Comparison of ENCODE assay signal across 29 cellular contexts in genomic region chr12:104756901-104757300, GRCh38.
"Had no signal": no experiment of that assay in that cellular context is flagged by ENCODE, and none has a peak within 500 bp of the region (broad histone marks: within the 10 kb centered on the region; RNA-seq: fewer than 3 reads in every experiment).

No MANE protein-coding gene starts in this region.

- H3K9me3 Mint-ChIP-seq: natural killer cell; nephron progenitor cell; neural progenitor cell; stimulated activated naive B cell treated with anti-CD40 and anti-IgM and Interleukin-4, amounts not matched to agents 10 μg/mL and 1 μg/mL and 100 μg/mL, for 72 hours had no signal

- H3K4me1 ChIP-seq: lower lobe of right lung, neural progenitor cell, right atrium auricular region, right lobe of liver, stomach, suprapubic skin, tibial artery, upper lobe of right lung had no signal

- H2AFZ ChIP-seq: neural progenitor cell had no signal

- H3K27me3 ChIP-seq: neural progenitor cell, ovary, right atrium auricular region, right lobe of liver, stomach, suprapubic skin, tibial artery, upper lobe of right lung had no signal

- H3K4me3 Mint-ChIP-seq: mesothelial cell of epicardium; naive B cell; natural killer cell; nephron progenitor cell; neural progenitor cell; stimulated activated naive B cell treated with anti-CD40 and anti-IgM and Interleukin-4, amounts not matched to agents 10 μg/mL and 1 μg/mL and 100 μg/mL, for 72 hours had no signal

- H3K36me3 ChIP-seq: neural progenitor cell, ovary, right lobe of liver, thoracic aorta had no signal

- H3K9ac ChIP-seq: neural progenitor cell had no signal

- DNase-seq: hippocampal formation; kidney glomerular epithelial cell; left cardiac atrium; lower lobe of right lung; mammary epithelial cell; mesenchymal stem cell; naive B cell; natural killer cell; nephron progenitor cell; ovary; right lobe of liver; stimulated activated CD4-positive, alpha-beta T cell treated with anti-CD3 and anti-CD28 coated beads, Interleukin-12 subunit alpha, Interleukin-12 subunit beta, amount 100 ng/mL, for 4 hours; stimulated activated CD4-positive, alpha-beta T cell treated with anti-CD3 and anti-CD28 coated beads, Interleukin-15, amount 100 ng/mL, for 24 hours; stimulated activated CD4-positive, alpha-beta T cell treated with anti-CD3 and anti-CD28 coated beads, Interleukin-2, amount 100 ng/mL, for 24 hours; stimulated activated CD4-positive, alpha-beta T cell treated with anti-CD3 and anti-CD28 coated beads, Interleukin-4, amount 100 ng/mL, for 1 hour; stimulated activated naive B cell treated with anti-CD40 and anti-IgM and Interleukin-4, amounts not matched to agents 10 μg/mL and 1 μg/mL and 100 μg/mL, for 72 hours; stimulated activated naive CD8-positive, alpha-beta T cell treated with anti-CD3 and anti-CD28 coated beads, Interleukin-15, Interleukin-2, amounts not matched to agents 100 U/mL and 50 U/mL, for 24 hours; stomach; tibial artery; trophoblast cell; upper lobe of right lung had no signal

- H3K4me1 Mint-ChIP-seq: mesothelial cell of epicardium had no signal

- H3K27ac Mint-ChIP-seq: mesothelial cell of epicardium; nephron progenitor cell; neural progenitor cell; progenitor cell of endocrine pancreas; stimulated activated naive B cell treated with anti-CD40 and anti-IgM and Interleukin-4, amounts not matched to agents 10 μg/mL and 1 μg/mL and 100 μg/mL, for 72 hours had no signal

- H3K4me2 ChIP-seq: neural progenitor cell, smooth muscle cell had no signal

- H3K36me3 Mint-ChIP-seq: mesothelial cell of epicardium, natural killer cell had no signal

- ATAC-seq: left cardiac atrium; left lobe of liver; lower lobe of right lung; natural killer cell; right lobe of liver; stimulated activated naive B cell treated with anti-CD40 and anti-IgM and Interleukin-4, amounts not matched to agents 10 μg/mL and 1 μg/mL and 100 μg/mL, for 72 hours; stimulated activated naive CD8-positive, alpha-beta T cell treated with anti-CD3 and anti-CD28 coated beads, Interleukin-15, Interleukin-2, amounts not matched to agents 100 U/mL and 50 U/mL, for 24 hours; upper lobe of right lung had no signal

- H3K9me3 ChIP-seq: lower lobe of right lung, ovary, right atrium auricular region, right lobe of liver, stomach, suprapubic skin, thoracic aorta, tibial artery, upper lobe of right lung had no signal

- H3K4me3 ChIP-seq: lower lobe of right lung, neural progenitor cell, ovary, right atrium auricular region, right lobe of liver, smooth muscle cell, stomach, suprapubic skin, thoracic aorta, tibial artery, upper lobe of right lung had no signal

- H3K27me3 Mint-ChIP-seq: naive B cell; progenitor cell of endocrine pancreas; stimulated activated naive B cell treated with anti-CD40 and anti-IgM and Interleukin-4, amounts not matched to agents 10 μg/mL and 1 μg/mL and 100 μg/mL, for 72 hours had no signal

- H3K27ac ChIP-seq: lower lobe of right lung, neural progenitor cell, ovary, right atrium auricular region, right lobe of liver, stomach, suprapubic skin, thoracic aorta, tibial artery, upper lobe of right lung had no signal
